Comparison of ENCODE assay signal across 1 cellular context in the genomic region with DNA sequence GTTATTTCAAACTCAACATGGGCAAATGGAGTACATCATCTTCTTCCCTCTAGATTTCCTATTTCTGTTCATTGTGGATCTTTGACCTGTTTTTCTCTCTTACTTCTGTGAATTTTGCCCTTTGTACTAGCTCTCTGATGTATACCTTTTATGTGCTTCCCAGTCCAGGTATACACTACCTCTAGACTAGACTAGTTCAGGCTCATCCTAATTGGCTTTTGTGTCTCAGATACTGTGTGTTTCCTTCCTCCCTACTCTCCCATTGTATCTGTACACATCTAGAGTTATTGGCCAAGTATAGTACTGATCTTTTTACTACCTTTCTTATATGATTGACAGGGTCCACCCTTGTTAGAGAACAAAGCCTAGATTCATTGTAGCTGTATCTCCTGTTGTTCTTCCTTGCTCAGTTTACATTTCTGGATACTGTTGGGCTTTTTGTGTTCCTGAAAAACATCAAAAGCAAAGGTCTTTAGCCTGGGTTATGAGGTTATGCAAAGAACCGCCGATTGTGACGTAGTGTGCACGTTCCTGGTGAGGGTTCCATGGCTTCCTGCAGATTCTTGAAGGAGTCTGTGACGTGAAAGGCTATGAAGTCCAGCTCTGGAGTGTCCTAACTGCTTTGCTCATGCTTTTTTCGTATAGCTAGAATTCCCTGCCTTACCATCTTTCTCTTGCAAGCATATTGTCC.
A peak's percentile ranks its signal among the peaks of the same experiment; 100 is the strongest.
TF ChIP-seq lines count a peak whose summit lies in the region.

No MANE protein-coding gene starts in this region.

TF ChIP-seq in HepG2, 621 proteins besides CTCF, POLR2A, EP300 and RAD21 (continued from another document and continues in another):
- TF ChIP-seq, protein P1, sequence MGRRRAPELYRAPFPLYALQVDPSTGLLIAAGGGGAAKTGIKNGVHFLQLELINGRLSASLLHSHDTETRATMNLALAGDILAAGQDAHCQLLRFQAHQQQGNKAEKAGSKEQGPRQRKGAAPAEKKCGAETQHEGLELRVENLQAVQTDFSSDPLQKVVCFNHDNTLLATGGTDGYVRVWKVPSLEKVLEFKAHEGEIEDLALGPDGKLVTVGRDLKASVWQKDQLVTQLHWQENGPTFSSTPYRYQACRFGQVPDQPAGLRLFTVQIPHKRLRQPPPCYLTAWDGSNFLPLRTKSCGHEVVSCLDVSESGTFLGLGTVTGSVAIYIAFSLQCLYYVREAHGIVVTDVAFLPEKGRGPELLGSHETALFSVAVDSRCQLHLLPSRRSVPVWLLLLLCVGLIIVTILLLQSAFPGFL (CRISPR knock-in tag; IDR thresholded peaks at IDR 0.05), result no peak
- TF ChIP-seq TAF15 (IDR thresholded peaks at IDR 0.05; ENCODE audit: low read depth, low read length, poor library complexity, severe bottlenecking) (no peak), JUND (CRISPR knock-in tag; IDR thresholded peaks at IDR 0.05) (no peak), CEBPG (CRISPR knock-in tag; IDR thresholded peaks at IDR 0.05) (no peak), GATA4 (IDR thresholded peaks at IDR 0.05; ENCODE audit: borderline replicate concordance, low read depth) (no peak), BATF2 (CRISPR knock-in tag; IDR thresholded peaks at IDR 0.05) (no peak), YEATS4 (CRISPR knock-in tag; IDR thresholded peaks at IDR 0.05; ENCODE audit: borderline replicate concordance) (no peak), AGO2 (optimal IDR thresholded peaks at IDR 0.05; ENCODE audit: low read depth, low read length) (no peak), E2F5 (CRISPR knock-in tag; conservative IDR thresholded peaks at IDR 0.05) (no peak), PRDM15 (CRISPR knock-in tag; IDR thresholded peaks at IDR 0.05) (no peak), EEA1 (CRISPR knock-in tag; IDR thresholded peaks at IDR 0.05; ENCODE audit: borderline replicate concordance) (no peak), ZNF354B (CRISPR knock-in tag; IDR thresholded peaks at IDR 0.05) (no peak), SOX5 (CRISPR knock-in tag; IDR thresholded peaks at IDR 0.05; ENCODE audit: borderline replicate concordance) (0 out of 2 replicates have a peak, but pooled peaks have one; percentile 10), ZBTB10 (CRISPR knock-in tag; IDR thresholded peaks at IDR 0.05; ENCODE audit: borderline replicate concordance) (no peak), SAP130 (CRISPR knock-in tag; IDR thresholded peaks at IDR 0.05; ENCODE audit: low read depth) (no peak), ZFP36 (IDR thresholded peaks at IDR 0.05; ENCODE audit: borderline replicate concordance, low read depth, low read length, partially characterized antibody) (no peak), SP1 (IDR thresholded peaks at IDR 0.05) (no peak), SP1 (CRISPR knock-in tag; IDR thresholded peaks at IDR 0.05) (no peak), ZBTB26 (CRISPR knock-in tag; IDR thresholded peaks at IDR 0.05; ENCODE audit: borderline replicate concordance) (peak; percentile 57; the same call in 1 of the 2 replicates), SOX13 (IDR thresholded peaks at IDR 0.05) (no peak), SOX13 (CRISPR knock-in tag; conservative IDR thresholded peaks at IDR 0.05 in 1 of 2, IDR thresholded peaks at IDR 0.05 in 1 of 2) (peak in 1 of 2 experiments; percentile 38; a peak in 1 of 4 replicates), MATR3 (CRISPR knock-in tag; IDR thresholded peaks at IDR 0.05) (no peak), LBX2 (CRISPR knock-in tag; IDR thresholded peaks at IDR 0.05; ENCODE audit: borderline replicate concordance) (no peak), TBP (CRISPR knock-in tag; IDR thresholded peaks at IDR 0.05) (no peak), ZNF296 (CRISPR knock-in tag; conservative IDR thresholded peaks at IDR 0.05) (no peak), ZNF232 (CRISPR knock-in tag; IDR thresholded peaks at IDR 0.05; ENCODE audit: borderline replicate concordance) (no peak), CBX2 (IDR thresholded peaks at IDR 0.05; ENCODE audit: low read depth, low read length) (no peak), CBX2 (CRISPR knock-in tag; IDR thresholded peaks at IDR 0.05; ENCODE audit: low read depth) (no peak), ZNF276 (CRISPR knock-in tag; IDR thresholded peaks at IDR 0.05; ENCODE audit: low read depth) (no peak), IKZF1 (IDR thresholded peaks at IDR 0.05) (no peak), HNF1B (CRISPR knock-in tag; IDR thresholded peaks at IDR 0.05) (no peak), GTF2F1 (IDR thresholded peaks at IDR 0.05; ENCODE audit: low read length) (no peak)
- TF ChIP-seq, protein P2, sequence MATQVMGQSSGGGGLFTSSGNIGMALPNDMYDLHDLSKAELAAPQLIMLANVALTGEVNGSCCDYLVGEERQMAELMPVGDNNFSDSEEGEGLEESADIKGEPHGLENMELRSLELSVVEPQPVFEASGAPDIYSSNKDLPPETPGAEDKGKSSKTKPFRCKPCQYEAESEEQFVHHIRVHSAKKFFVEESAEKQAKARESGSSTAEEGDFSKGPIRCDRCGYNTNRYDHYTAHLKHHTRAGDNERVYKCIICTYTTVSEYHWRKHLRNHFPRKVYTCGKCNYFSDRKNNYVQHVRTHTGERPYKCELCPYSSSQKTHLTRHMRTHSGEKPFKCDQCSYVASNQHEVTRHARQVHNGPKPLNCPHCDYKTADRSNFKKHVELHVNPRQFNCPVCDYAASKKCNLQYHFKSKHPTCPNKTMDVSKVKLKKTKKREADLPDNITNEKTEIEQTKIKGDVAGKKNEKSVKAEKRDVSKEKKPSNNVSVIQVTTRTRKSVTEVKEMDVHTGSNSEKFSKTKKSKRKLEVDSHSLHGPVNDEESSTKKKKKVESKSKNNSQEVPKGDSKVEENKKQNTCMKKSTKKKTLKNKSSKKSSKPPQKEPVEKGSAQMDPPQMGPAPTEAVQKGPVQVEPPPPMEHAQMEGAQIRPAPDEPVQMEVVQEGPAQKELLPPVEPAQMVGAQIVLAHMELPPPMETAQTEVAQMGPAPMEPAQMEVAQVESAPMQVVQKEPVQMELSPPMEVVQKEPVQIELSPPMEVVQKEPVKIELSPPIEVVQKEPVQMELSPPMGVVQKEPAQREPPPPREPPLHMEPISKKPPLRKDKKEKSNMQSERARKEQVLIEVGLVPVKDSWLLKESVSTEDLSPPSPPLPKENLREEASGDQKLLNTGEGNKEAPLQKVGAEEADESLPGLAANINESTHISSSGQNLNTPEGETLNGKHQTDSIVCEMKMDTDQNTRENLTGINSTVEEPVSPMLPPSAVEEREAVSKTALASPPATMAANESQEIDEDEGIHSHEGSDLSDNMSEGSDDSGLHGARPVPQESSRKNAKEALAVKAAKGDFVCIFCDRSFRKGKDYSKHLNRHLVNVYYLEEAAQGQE (IDR thresholded peaks at IDR 0.05; ENCODE audit: borderline replicate concordance in 1 of 2, low read depth in 1 of 2, low read length in 2 of 2), result no peak
- TF ChIP-seq, protein P3, sequence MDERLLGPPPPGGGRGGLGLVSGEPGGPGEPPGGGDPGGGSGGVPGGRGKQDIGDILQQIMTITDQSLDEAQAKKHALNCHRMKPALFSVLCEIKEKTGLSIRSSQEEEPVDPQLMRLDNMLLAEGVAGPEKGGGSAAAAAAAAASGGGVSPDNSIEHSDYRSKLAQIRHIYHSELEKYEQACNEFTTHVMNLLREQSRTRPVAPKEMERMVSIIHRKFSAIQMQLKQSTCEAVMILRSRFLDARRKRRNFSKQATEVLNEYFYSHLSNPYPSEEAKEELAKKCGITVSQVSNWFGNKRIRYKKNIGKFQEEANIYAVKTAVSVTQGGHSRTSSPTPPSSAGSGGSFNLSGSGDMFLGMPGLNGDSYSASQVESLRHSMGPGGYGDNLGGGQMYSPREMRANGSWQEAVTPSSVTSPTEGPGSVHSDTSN (CRISPR knock-in tag; IDR thresholded peaks at IDR 0.05), result no peak
